ENCODE assay signal across 8 cellular contexts in genomic region chr1:47708658-47709301, GRCh38.
DNase-seq lines count a peak whose midpoint lies in the region; ATAC-seq and TF ChIP-seq lines count a peak whose summit lies in the region.

No MANE protein-coding gene starts in this region.

- intact Hi-C loops in esophagus muscularis mucosa (cut with DNase I) = loop anchor here (1.0 kb wide), 1 partner anchor 276 kb away; no protein-coding TSS in a partner anchor

- H3K27ac ChIP-seq in esophagus muscularis mucosa (replicated peaks in 1 of 4) = no peak overlapping the region
- no peak overlapping the region for H3K27ac ChIP-seq in parathyroid adenoma

- no peak for TF ChIP-seq POLR2A in esophagus muscularis mucosa (IDR thresholded peaks at IDR 0.05; ENCODE audit: low read depth)

- no peaks in the 10 kb centered on the region for H3K9me3 ChIP-seq in esophagus muscularis mucosa
- no peaks in the 10 kb centered on the region for H3K9me3 ChIP-seq in parathyroid adenoma (ENCODE audit: control insufficient read depth, low read length)

- H3K4me3 ChIP-seq in esophagus muscularis mucosa (peak overlapping the region; percentile 44 to 57 (median 48)), parathyroid adenoma (ENCODE audit: low read depth, low read length) (peak overlapping the region; percentile 26)

- H3K4me2 ChIP-seq in parathyroid adenoma (ENCODE audit: low read length) = peak overlapping the region; percentile 64

- H3K9ac ChIP-seq in parathyroid adenoma = no peak overlapping the region

- DNase-seq in D341Med (ENCODE audit: low spot score) = peak; percentile 41
- DNase-seq in M059J (ENCODE audit: low read depth) = peak; percentile 26
- no peak for DNase-seq in esophagus muscularis mucosa (ENCODE audit: extremely low spot score)
- no peak for DNase-seq in NCI-H2029 treated with DMSO at 0.1 percent for 48 hours (lab: John Stamatoyannopoulos, UW)
- DNase-seq in HPDE6-E6E7 (ENCODE audit: extremely low spot score) = no peak
- no peak for DNase-seq in NCI-H2196 treated with DMSO at 0.1 percent for 48 hours (lab: John Stamatoyannopoulos, UW; ENCODE audit: unreplicated experiment)

- ATAC-seq in HG03045 (IDR thresholded peaks at IDR 0.05; ENCODE audit: unreplicated experiment) = no peak

- H2AFZ ChIP-seq in parathyroid adenoma = no peak overlapping the region

- no peaks in the 10 kb centered on the region for H3K79me2 ChIP-seq in parathyroid adenoma

- H3K4me1 ChIP-seq in esophagus muscularis mucosa (peaks cover 21 to 36% (median 29%) of the 10 kb centered on the region in 4 donors), parathyroid adenoma (no peaks in the 10 kb centered on the region)

- peaks cover 5 to 76% (median 41%) of the 10 kb centered on the region in 4 donors for H3K27me3 ChIP-seq in esophagus muscularis mucosa
- H3K27me3 ChIP-seq in parathyroid adenoma (ENCODE audit: control insufficient read depth, insufficient read depth, low read length) = no peaks in the 10 kb centered on the region

- 4% methylated on average over 24 of the region's 42 CpGs for WGBS in esophagus muscularis mucosa

- no peak for TF ChIP-seq EP300 in esophagus muscularis mucosa (IDR thresholded peaks at IDR 0.05)

- H3K36me3 ChIP-seq in esophagus muscularis mucosa = no peaks in the 10 kb centered on the region
- H3K36me3 ChIP-seq in parathyroid adenoma (ENCODE audit: control insufficient read depth, insufficient read depth, low read length) = no peaks in the 10 kb centered on the region

- no peak for TF ChIP-seq CTCF in esophagus muscularis mucosa (IDR thresholded peaks at IDR 0.05)
- no peak for TF ChIP-seq CTCF in parathyroid adenoma (IDR thresholded peaks at IDR 0.05)

Comparison
In these comparisons a context has a peak if more than half of its experiments do, and no peak if none do; other contexts are left out.
1. DNase-seq: peak in D341Med (single experiment) and M059J (single experiment); none in esophagus muscularis mucosa (single experiment), NCI-H2029 treated with DMSO at 0.1 percent for 48 hours (single experiment), HPDE6-E6E7 (single experiment) and NCI-H2196 treated with DMSO at 0.1 percent for 48 hours (single experiment).